In genomic region chr19:6261883-6262282, GRCh38 we compare ENCODE assay signal across 18 cellular contexts. TPM values are rescaled to one million over a fixed set of nuclear protein-coding genes. Genes with fewer than 3 reads are reported as not detected.
A peak's percentile ranks its signal among the peaks of the same experiment; 100 is the strongest.
DNase-seq lines count a peak whose midpoint lies in the region; ATAC-seq and TF ChIP-seq lines count a peak whose summit lies in the region.
"Had no signal": no experiment of that assay in that cellular context is flagged by ENCODE, and none has a peak within 500 bp of the region (broad histone marks: within the 10 kb centered on the region; RNA-seq: fewer than 3 reads in every experiment).

No MANE protein-coding gene starts in this region.

- intact Hi-C loops in Right ventricle myocardium superior (cut with DNase I), result no loop called here

- no peaks in the 10 kb centered on the region for H3K27me3 Mint-ChIP-seq in activated naive CD8-positive, alpha-beta T cell
- no peaks in the 10 kb centered on the region for H3K27me3 Mint-ChIP-seq in activated naive CD8-positive, alpha-beta T cell treated with anti-CD3 and anti-CD28 coated beads, Interleukin-2, amount 50 U/mL, for 24 hours
- H3K27me3 Mint-ChIP-seq in activated T-helper 17 cell treated with anti-CD3 and anti-CD28 coated beads, Interleukin-2, amount 50 U/mL, for 72 hours, result no peaks in the 10 kb centered on the region
- H3K27me3 Mint-ChIP-seq in nephron (ENCODE audit: low read depth), result no peaks in the 10 kb centered on the region
- H3K27me3 Mint-ChIP-seq: IgD-negative memory B cell had no signal

- no peak overlapping the region for H3K27ac ChIP-seq in caudate nucleus (ENCODE audit: low read depth, low read length)
- H3K27ac ChIP-seq: 22Rv1 had no signal

- H3K4me3 Mint-ChIP-seq in activated naive CD8-positive, alpha-beta T cell, result peak overlapping the region; percentile 13
- H3K4me3 Mint-ChIP-seq in activated naive CD8-positive, alpha-beta T cell treated with anti-CD3 and anti-CD28 coated beads, Interleukin-2, amount 50 U/mL, for 24 hours, result no peak overlapping the region
- H3K4me3 Mint-ChIP-seq in activated T-helper 17 cell treated with anti-CD3 and anti-CD28 coated beads, Interleukin-2, amount 50 U/mL, for 72 hours, result no peak overlapping the region
- no peak overlapping the region for H3K4me3 Mint-ChIP-seq in nephron
- H3K4me3 Mint-ChIP-seq: HFFc6, IgD-negative memory B cell had no signal

- no peak for ATAC-seq in activated naive CD8-positive, alpha-beta T cell treated with anti-CD3 and anti-CD28 coated beads, Interleukin-2, amount 50 U/mL, for 24 hours
- no peak for ATAC-seq in activated T-helper 17 cell treated with anti-CD3 and anti-CD28 coated beads, Interleukin-2, amount 50 U/mL, for 72 hours (replicated peaks)
- ATAC-seq in HG03045 (IDR thresholded peaks at IDR 0.05; ENCODE audit: unreplicated experiment), result no peak
- no peak for ATAC-seq in Right ventricle myocardium superior (ENCODE audit: poor library complexity)

- H3K4me1 Mint-ChIP-seq in activated naive CD8-positive, alpha-beta T cell (ENCODE audit: low read depth), result peaks cover 30% of the 10 kb centered on the region
- H3K4me1 Mint-ChIP-seq in activated naive CD8-positive, alpha-beta T cell treated with anti-CD3 and anti-CD28 coated beads, Interleukin-2, amount 50 U/mL, for 24 hours, result peaks cover 15% of the 10 kb centered on the region
- H3K4me1 Mint-ChIP-seq in activated T-helper 17 cell treated with anti-CD3 and anti-CD28 coated beads, Interleukin-2, amount 50 U/mL, for 72 hours, result peaks cover 4% of the 10 kb centered on the region
- peaks cover 25% of the 10 kb centered on the region for H3K4me1 Mint-ChIP-seq in nephron

- TF ChIP-seq CTCF in nephron (IDR thresholded peaks at IDR 0.05; ENCODE audit: unreplicated experiment in 3 of 3), result no peak

- peaks cover under 1% of the 10 kb centered on the region for H3K36me3 Mint-ChIP-seq in activated naive CD8-positive, alpha-beta T cell
- H3K36me3 Mint-ChIP-seq in activated naive CD8-positive, alpha-beta T cell treated with anti-CD3 and anti-CD28 coated beads, Interleukin-2, amount 50 U/mL, for 24 hours (ENCODE audit: low read depth), result peaks cover 26% of the 10 kb centered on the region
- peaks cover 85% of the 10 kb centered on the region for H3K36me3 Mint-ChIP-seq in activated T-helper 17 cell treated with anti-CD3 and anti-CD28 coated beads, Interleukin-2, amount 50 U/mL, for 72 hours (ENCODE audit: low read depth)
- H3K36me3 Mint-ChIP-seq in nephron (ENCODE audit: low read depth), result peaks cover 57% of the 10 kb centered on the region

- H3K9me3 Mint-ChIP-seq in activated naive CD8-positive, alpha-beta T cell (ENCODE audit: low read depth), result no peaks in the 10 kb centered on the region
- H3K9me3 Mint-ChIP-seq in activated naive CD8-positive, alpha-beta T cell treated with anti-CD3 and anti-CD28 coated beads, Interleukin-2, amount 50 U/mL, for 24 hours, result no peaks in the 10 kb centered on the region
- H3K9me3 Mint-ChIP-seq in activated T-helper 17 cell treated with anti-CD3 and anti-CD28 coated beads, Interleukin-2, amount 50 U/mL, for 72 hours, result no peaks in the 10 kb centered on the region
- H3K9me3 Mint-ChIP-seq in nephron, result no peaks in the 10 kb centered on the region
- H3K9me3 Mint-ChIP-seq: HFFc6, IgD-negative memory B cell had no signal

- no peak for DNase-seq in activated naive CD8-positive, alpha-beta T cell treated with anti-CD3 and anti-CD28 coated beads, Interleukin-2, amount 50 U/mL, for 24 hours
- no peak for DNase-seq in Right ventricle myocardium superior
- no peak for DNase-seq in caudate nucleus (lab: John Stamatoyannopoulos, UW)
- no peak for DNase-seq in NCI-H446 treated with DMSO at 0.1 percent for 48 hours (lab: John Stamatoyannopoulos, UW)
- DNase-seq: DMS 273 treated with DMSO at 0.1 percent for 48 hours, GF-D8, GOT3, HFFc6, Kasumi-1, MM.1S, NCI-H1092 treated with DMSO at 0.1 percent for 48 hours, NCI-H524 had no signal

- H3K27ac Mint-ChIP-seq in activated naive CD8-positive, alpha-beta T cell, result no peak overlapping the region
- H3K27ac Mint-ChIP-seq in activated naive CD8-positive, alpha-beta T cell treated with anti-CD3 and anti-CD28 coated beads, Interleukin-2, amount 50 U/mL, for 24 hours, result no peak overlapping the region
- peak overlapping the region; percentile 28 for H3K27ac Mint-ChIP-seq in activated T-helper 17 cell treated with anti-CD3 and anti-CD28 coated beads, Interleukin-2, amount 50 U/mL, for 72 hours
- H3K27ac Mint-ChIP-seq in nephron, result peak overlapping the region in 2 of 3 experiments; percentile 31 to 45
- H3K27ac Mint-ChIP-seq: HFFc6, IgD-negative memory B cell had no signal

RNA-seq across cellular contexts. Expression of gene MLLT1, which starts 17.9 kb away (rescaled TPM):
- 10 to 100 TPM; 31.3 to 51.8 TPM for total RNA-seq in activated T-helper 17 cell treated with anti-CD3 and anti-CD28 coated beads, Interleukin-2, amount 50 U/mL, for 72 hours
- total RNA-seq in Right ventricle myocardium superior, result 37.2 TPM

Comparison
In these comparisons a context has a peak if more than half of its experiments do, and no peak if none do; other contexts are left out.
1. H3K27ac Mint-ChIP-seq: peak in activated T-helper 17 cell treated with anti-CD3 and anti-CD28 coated beads, Interleukin-2, amount 50 U/mL, for 72 hours (single experiment) and nephron (2 of 3); none in activated naive CD8-positive, alpha-beta T cell (single experiment) and activated naive CD8-positive, alpha-beta T cell treated with anti-CD3 and anti-CD28 coated beads, Interleukin-2, amount 50 U/mL, for 24 hours (single experiment).